3 cellular contexts compared by ENCODE assay signal in the genomic region with DNA sequence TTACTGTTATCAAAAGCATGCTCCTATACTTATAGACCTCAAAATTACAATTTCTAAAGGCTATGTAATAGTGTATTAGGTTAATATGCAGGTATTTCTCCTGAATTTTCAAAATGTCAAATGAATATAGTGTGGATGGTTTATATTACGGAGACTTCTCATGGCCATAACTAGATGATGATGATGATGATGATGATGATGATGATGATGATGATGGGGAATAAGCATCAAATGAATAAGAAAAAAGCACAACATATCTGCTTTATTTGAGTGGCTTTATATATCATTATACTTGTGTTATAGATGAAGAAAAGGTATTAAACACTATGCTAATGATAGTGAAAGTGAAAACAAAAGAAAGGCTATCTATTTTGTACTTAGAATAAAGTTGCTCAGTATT.
TF ChIP-seq lines count a peak whose summit lies in the region.

No MANE protein-coding gene starts in this region.

TF ChIP-seq in HepG2, 621 proteins besides CTCF, POLR2A, EP300 and RAD21:
- TF ChIP-seq CREB1 (IDR thresholded peaks at IDR 0.05) (peak; percentile 85), CREB1 (CRISPR knock-in tag; IDR thresholded peaks at IDR 0.05) (no peak), BRCA1 (CRISPR knock-in tag; IDR thresholded peaks at IDR 0.05) (no peak), U2AF1 (optimal IDR thresholded peaks at IDR 0.05; ENCODE audit: low read depth, low read length) (no peak), ADNP (CRISPR knock-in tag; IDR thresholded peaks at IDR 0.05) (no peak), GATA4 (IDR thresholded peaks at IDR 0.05; ENCODE audit: borderline replicate concordance, low read depth) (no peak), GATAD1 (CRISPR knock-in tag; IDR thresholded peaks at IDR 0.05) (no peak)
- TF ChIP-seq, protein P1, sequence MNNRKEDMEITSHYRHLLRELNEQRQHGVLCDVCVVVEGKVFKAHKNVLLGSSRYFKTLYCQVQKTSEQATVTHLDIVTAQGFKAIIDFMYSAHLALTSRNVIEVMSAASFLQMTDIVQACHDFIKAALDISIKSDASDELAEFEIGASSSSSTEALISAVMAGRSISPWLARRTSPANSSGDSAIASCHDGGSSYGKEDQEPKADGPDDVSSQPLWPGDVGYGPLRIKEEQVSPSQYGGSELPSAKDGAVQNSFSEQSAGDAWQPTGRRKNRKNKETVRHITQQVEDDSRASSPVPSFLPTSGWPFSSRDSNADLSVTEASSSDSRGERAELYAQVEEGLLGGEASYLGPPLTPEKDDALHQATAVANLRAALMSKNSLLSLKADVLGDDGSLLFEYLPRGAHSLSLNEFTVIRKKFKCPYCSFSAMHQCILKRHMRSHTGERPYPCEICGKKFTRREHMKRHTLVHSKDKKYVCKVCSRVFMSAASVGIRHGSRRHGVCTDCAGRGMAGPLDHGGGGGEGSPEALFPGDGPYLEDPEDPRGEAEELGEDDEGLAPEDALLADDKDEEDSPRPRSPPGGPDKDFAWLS (CRISPR knock-in tag; IDR thresholded peaks at IDR 0.05; ENCODE audit: borderline replicate concordance): no peak

TF ChIP-seq in HEK293, 187 proteins besides CTCF, POLR2A, EP300 and RAD21:
- TF ChIP-seq ZNF140 (tag by site-specific recombination; IDR thresholded peaks at IDR 0.05) (no peak), ZNF658 (tag by site-specific recombination; IDR thresholded peaks at IDR 0.05) (no peak), ZNF513 (tag by site-specific recombination; IDR thresholded peaks at IDR 0.05) (peak; percentile 97), ZNF335 (tag by site-specific recombination; conservative IDR thresholded peaks at IDR 0.05) (no peak), ZNF23 (tag by site-specific recombination; IDR thresholded peaks at IDR 0.05; ENCODE audit: borderline replicate concordance) (no peak)
TF ChIP-seq in HEK293: peak in this region for 1.

TF ChIP-seq in GM12878, 131 proteins besides CTCF, POLR2A, EP300 and RAD21:
- TF ChIP-seq MAX (IDR thresholded peaks at IDR 0.05; ENCODE audit: low read depth, low read length) (no peak), JUNB (IDR thresholded peaks at IDR 0.05) (no peak), NFYA (IDR thresholded peaks at IDR 0.05; ENCODE audit: borderline replicate concordance, low read depth, low read length) (no peak), YBX1 (IDR thresholded peaks at IDR 0.05) (no peak), USF2 (IDR thresholded peaks at IDR 0.05; ENCODE audit: borderline replicate concordance, low read depth, low read length) (no peak), BCL3 (IDR thresholded peaks at IDR 0.05; ENCODE audit: borderline replicate concordance, insufficient read depth, low read depth, low read length, poor library complexity, severe bottlenecking) (no peak), ZNF384 (IDR thresholded peaks at IDR 0.05; ENCODE audit: borderline replicate concordance, low read depth, low read length) (no peak), CBX3 (IDR thresholded peaks at IDR 0.05; ENCODE audit: borderline replicate concordance, low read depth) (no peak), PRDM15 (CRISPR knock-in tag; IDR thresholded peaks at IDR 0.05) (no peak), SUPT20H (IDR thresholded peaks at IDR 0.05; ENCODE audit: borderline replicate concordance, control insufficient read depth, low read depth, low read length) (no peak), MXI1 (IDR thresholded peaks at IDR 0.05; ENCODE audit: low read depth, low read length) (no peak)
- TF ChIP-seq, protein P2, sequence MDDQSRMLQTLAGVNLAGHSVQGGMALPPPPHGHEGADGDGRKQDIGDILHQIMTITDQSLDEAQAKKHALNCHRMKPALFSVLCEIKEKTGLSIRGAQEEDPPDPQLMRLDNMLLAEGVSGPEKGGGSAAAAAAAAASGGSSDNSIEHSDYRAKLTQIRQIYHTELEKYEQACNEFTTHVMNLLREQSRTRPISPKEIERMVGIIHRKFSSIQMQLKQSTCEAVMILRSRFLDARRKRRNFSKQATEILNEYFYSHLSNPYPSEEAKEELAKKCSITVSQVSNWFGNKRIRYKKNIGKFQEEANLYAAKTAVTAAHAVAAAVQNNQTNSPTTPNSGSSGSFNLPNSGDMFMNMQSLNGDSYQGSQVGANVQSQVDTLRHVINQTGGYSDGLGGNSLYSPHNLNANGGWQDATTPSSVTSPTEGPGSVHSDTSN (IDR thresholded peaks at IDR 0.05; ENCODE audit: insufficient replicate concordance, low read depth, low read length): no peak
